In genomic region chr7:92116949-92117348, GRCh38 we compare ENCODE assay signal across 39 cellular contexts.
"Had no signal": no experiment of that assay in that cellular context is flagged by ENCODE, and none has a peak within 500 bp of the region (broad histone marks: within the 10 kb centered on the region; RNA-seq: fewer than 3 reads in every experiment).

No MANE protein-coding gene starts in this region.

- H3K27me3 Mint-ChIP-seq: activated B cell treated with CpG ODN at 0.5 μM for 24 hours; activated CD4-positive, alpha-beta memory T cell treated with anti-CD3 and anti-CD28 coated beads for 36 hours; activated CD4-positive, alpha-beta T cell treated with anti-CD3 and anti-CD28 coated beads, Interleukin-2, amount 10 ng/mL, durations not matched to agents 24 days and 14 days; activated CD8-positive, alpha-beta T cell treated with anti-CD3 and anti-CD28 coated beads for 36 hours; activated naive CD8-positive, alpha-beta T cell treated with anti-CD3 and anti-CD28 coated beads for 36 hours; activated T-helper 17 cell treated with anti-CD3 and anti-CD28 coated beads, Interleukin-2, amount 50 U/mL, for 72 hours; brain; central memory CD8-positive, alpha-beta T cell had no signal

- H3K27ac ChIP-seq: adrenal gland, cardiac muscle cell, VCaP had no signal

- ATAC-seq: activated CD8-positive, alpha-beta T cell treated with anti-CD3 and anti-CD28 coated beads for 36 hours; activated naive CD4-positive, alpha-beta T cell treated with anti-CD3 and anti-CD28 coated beads, Interleukin-2, amount 50 U/mL, for 72 hours; activated T-cell treated with anti-CD3 and anti-CD28 coated beads, Interleukin-2, amount 50 U/mL, for 4 hours; activated T-cell treated with anti-CD3 and anti-CD28 coated beads, Interleukin-2, amount 50 U/mL, for 72 hours; activated T-helper 17 cell treated with anti-CD3 and anti-CD28 coated beads, Interleukin-2, amount 50 U/mL, for 72 hours had no signal

- H3K9me3 ChIP-seq: adrenal gland had no signal

- H3K4me1 Mint-ChIP-seq: activated naive CD8-positive, alpha-beta T cell treated with anti-CD3 and anti-CD28 coated beads for 36 hours had no signal

- H3K27ac Mint-ChIP-seq: activated B cell treated with CpG ODN at 0.5 μM for 24 hours; activated CD4-positive, alpha-beta memory T cell treated with anti-CD3 and anti-CD28 coated beads for 36 hours; activated CD4-positive, alpha-beta T cell treated with anti-CD3 and anti-CD28 coated beads, Interleukin-2, amount 10 ng/mL, durations not matched to agents 24 days and 14 days; activated CD8-positive, alpha-beta T cell treated with anti-CD3 and anti-CD28 coated beads for 36 hours; activated naive CD4-positive, alpha-beta T cell treated with anti-CD3 and anti-CD28 coated beads for 36 hours; activated naive CD4-positive, alpha-beta T cell treated with anti-CD3 and anti-CD28 coated beads, Interleukin-2, amount 50 U/mL, for 72 hours; activated naive CD8-positive, alpha-beta T cell treated with anti-CD3 and anti-CD28 coated beads for 36 hours; activated T-cell treated with anti-CD3 and anti-CD28 coated beads, Interleukin-2, amount 50 U/mL, for 72 hours; activated T-helper 1 cell treated with anti-CD3 and anti-CD28 coated beads, Interleukin-12 subunit alpha, Interleukin-12 subunit beta, Interleukin-2, Interleukin-4 antibody, amounts not matched to agents 30 ng/mL and 10 ng/mL and 1 ng/mL, durations not matched to agents 14 hours and 24 hours and 36 hours; activated T-helper 17 cell treated with anti-CD3 and anti-CD28 coated beads, Interleukin-2, amount 50 U/mL, for 72 hours; T-helper 1 cell treated with Interleukin-12 subunit alpha and Interleukin-12 subunit beta and Interleukin-4 antibody, amounts not matched to agents 30 μg/mL and 1 μg/mL, for 36 hours; T-helper 2 cell treated with Interferon-gamma antibody and Interleukin-4, amounts not matched to agents 5 μg/mL and 100 μg/mL, for 36 hours had no signal

- DNase-seq: activated B cell treated with CpG ODN at 0.5 μM for 24 hours; activated CD4-positive, alpha-beta memory T cell treated with anti-CD3 and anti-CD28 coated beads for 36 hours; activated CD4-positive, alpha-beta T cell treated with anti-CD3 and anti-CD28 coated beads for 4 hours; activated CD4-positive, alpha-beta T cell treated with anti-CD3 and anti-CD28 coated beads, Interleukin-2, amount 10 ng/mL, durations not matched to agents 24 days and 14 days; activated CD4-positive, alpha-beta T cell treated with anti-CD3 and anti-CD28 coated beads, Interleukin-2, amount 50 U/mL, for 1 hour; activated CD4-positive, alpha-beta T cell treated with anti-CD3 and anti-CD28 coated beads, Interleukin-2, amount 50 U/mL, for 4 hours; activated CD4-positive, CD25-positive, alpha-beta regulatory T cell treated with anti-CD3 and anti-CD28 coated beads, Interleukin-2, amount 50 U/mL, for 72 hours; activated CD8-positive, alpha-beta memory T cell treated with anti-CD3 and anti-CD28 coated beads, Interleukin-2, amount 50 U/mL, for 4 hours; activated CD8-positive, alpha-beta T cell treated with anti-CD3 and anti-CD28 coated beads for 36 hours; activated effector memory CD4-positive, alpha-beta T cell treated with anti-CD3 and anti-CD28 coated beads, Interleukin-2, amount 50 U/mL, for 16 hours; activated gamma-delta T cell treated with Interleukin-2 at 50 U/mL for 16 hours; activated naive CD4-positive, alpha-beta T cell; activated naive CD4-positive, alpha-beta T cell treated with anti-CD3 and anti-CD28 coated beads for 36 hours; activated naive CD4-positive, alpha-beta T cell treated with anti-CD3 and anti-CD28 coated beads, Interleukin-2, amount 50 U/mL, for 16 hours; activated naive CD8-positive, alpha-beta T cell treated with anti-CD3 and anti-CD28 coated beads for 36 hours; activated T-cell treated with anti-CD3 and anti-CD28 coated beads for 4 hours; activated T-cell treated with anti-CD3 and anti-CD28 coated beads, Interleukin-2, amount 50 U/mL, for 1 hour; activated T-cell treated with anti-CD3 and anti-CD28 coated beads, Interleukin-2, amount 50 U/mL, for 4 hours; activated T-cell treated with anti-CD3 and anti-CD28 coated beads, Interleukin-2, amount 50 U/mL, for 72 hours; adrenal gland; amniotic stem cell; aorta; caudate nucleus; cerebellar nuclear complex; T-helper 1 cell; T-helper 2 cell; T-helper 9 cell had no signal

- H3K4me3 ChIP-seq: adrenal gland, cardiac muscle cell had no signal

- H3K27me3 ChIP-seq: adrenal gland, cardiac muscle cell had no signal

- FAIRE-seq: astrocyte, bronchial epithelial cell, TTC549 had no signal

- H3K4me3 Mint-ChIP-seq: activated B cell treated with CpG ODN at 0.5 μM for 24 hours; activated CD4-positive, alpha-beta memory T cell treated with anti-CD3 and anti-CD28 coated beads for 36 hours; activated CD4-positive, alpha-beta T cell treated with anti-CD3 and anti-CD28 coated beads, Interleukin-2, amount 10 ng/mL, durations not matched to agents 24 days and 14 days; activated CD8-positive, alpha-beta T cell treated with anti-CD3 and anti-CD28 coated beads for 36 hours; activated naive CD4-positive, alpha-beta T cell treated with anti-CD3 and anti-CD28 coated beads for 36 hours; activated naive CD8-positive, alpha-beta T cell treated with anti-CD3 and anti-CD28 coated beads for 36 hours; activated T-cell treated with anti-CD3 and anti-CD28 coated beads, Interleukin-2, amount 50 U/mL, for 4 hours; activated T-cell treated with anti-CD3 and anti-CD28 coated beads, Interleukin-2, amount 50 U/mL, for 72 hours; activated T-helper 1 cell treated with anti-CD3 and anti-CD28 coated beads, Interleukin-12 subunit alpha, Interleukin-12 subunit beta, Interleukin-2, Interleukin-4 antibody, amounts not matched to agents 30 ng/mL and 10 ng/mL and 1 ng/mL, durations not matched to agents 14 hours and 24 hours and 36 hours; activated T-helper 17 cell treated with anti-CD3 and anti-CD28 coated beads, Interleukin-2, amount 50 U/mL, for 72 hours; brain; central memory CD8-positive, alpha-beta T cell; T-helper 1 cell treated with Interleukin-12 subunit alpha and Interleukin-12 subunit beta and Interleukin-4 antibody, amounts not matched to agents 30 μg/mL and 1 μg/mL, for 36 hours; T-helper 2 cell treated with Interferon-gamma antibody and Interleukin-4, amounts not matched to agents 5 μg/mL and 100 μg/mL, for 36 hours had no signal

- H3K9me3 Mint-ChIP-seq: activated B cell treated with CpG ODN at 0.5 μM for 24 hours; activated CD4-positive, alpha-beta memory T cell treated with anti-CD3 and anti-CD28 coated beads for 36 hours; activated CD4-positive, alpha-beta T cell treated with anti-CD3 and anti-CD28 coated beads, Interleukin-2, amount 10 ng/mL, durations not matched to agents 24 days and 14 days; activated naive CD4-positive, alpha-beta T cell treated with anti-CD3 and anti-CD28 coated beads for 36 hours; activated naive CD4-positive, alpha-beta T cell treated with anti-CD3 and anti-CD28 coated beads, Interleukin-2, amount 50 U/mL, for 72 hours; activated T-cell treated with anti-CD3 and anti-CD28 coated beads, Interleukin-2, amount 50 U/mL, for 4 hours; activated T-cell treated with anti-CD3 and anti-CD28 coated beads, Interleukin-2, amount 50 U/mL, for 72 hours; activated T-helper 17 cell treated with anti-CD3 and anti-CD28 coated beads, Interleukin-2, amount 50 U/mL, for 72 hours; central memory CD8-positive, alpha-beta T cell; T-helper 1 cell treated with Interleukin-12 subunit alpha and Interleukin-12 subunit beta and Interleukin-4 antibody, amounts not matched to agents 30 μg/mL and 1 μg/mL, for 36 hours had no signal

- H3K4me1 ChIP-seq: adrenal gland had no signal
